In the genomic region with DNA sequence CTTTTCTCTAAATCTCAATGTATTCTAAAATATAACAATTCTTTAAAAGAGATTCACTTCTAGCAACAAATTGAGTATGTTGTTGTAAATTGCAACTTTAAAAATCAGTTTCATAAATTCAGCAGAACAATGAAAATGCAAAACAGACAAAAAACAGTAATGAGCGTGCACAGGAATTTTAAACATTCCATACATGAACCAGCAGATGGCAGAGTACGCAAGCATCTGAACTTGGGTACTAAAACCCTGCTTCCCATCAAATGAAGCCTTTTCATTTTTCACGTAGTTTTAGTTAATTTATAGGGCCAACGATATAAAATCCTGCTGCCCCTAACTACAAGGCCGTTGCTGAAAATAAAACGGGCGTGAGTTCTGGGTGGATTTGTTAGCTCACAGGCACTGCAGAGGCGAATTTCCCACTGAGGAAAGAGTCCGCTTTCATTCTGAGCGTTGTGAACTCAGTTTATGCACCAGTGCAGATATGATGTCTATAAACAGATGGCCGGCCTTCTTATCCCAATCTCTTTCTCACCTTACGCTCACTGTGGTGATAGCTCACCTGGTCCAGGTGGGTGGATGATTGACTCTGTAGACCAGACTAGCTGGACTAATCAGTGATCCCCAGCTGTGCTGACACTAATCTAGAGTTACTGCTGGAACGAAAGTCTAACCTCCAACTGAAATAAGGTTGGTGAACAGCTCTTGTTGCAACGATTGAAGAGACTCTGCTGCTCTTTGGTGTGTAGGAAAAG, we compare ENCODE assay signal across 8 cellular contexts.
DNase-seq lines count a peak whose midpoint lies in the region; FAIRE-seq and TF ChIP-seq lines count a peak whose summit lies in the region.

No MANE protein-coding gene starts in this region.

- H3K27me3 ChIP-seq in uterus = no peaks in the 10 kb centered on the region

- H3K27ac ChIP-seq in kidney (ENCODE audit: low read depth in 2 of 2, low read length in 2 of 2) (no peak overlapping the region), uterus (no peak overlapping the region)

- intact Hi-C loops in kidney (cut with DNase I) (loop anchor here (10.0 kb wide), 1 partner anchor 748 kb away; no protein-coding TSS in a partner anchor), uterus (cut with DNase I; ENCODE audit: low total_unique reads) (no loop called here)

- FAIRE-seq in H54 (lab: Jason Lieb, UNC) (peak; percentile 36), kidney (lab: Jason Lieb, UNC) (peak; percentile 85)

- H3K36me3 ChIP-seq in kidney (ENCODE audit: control insufficient read depth in 1 of 2, insufficient read depth in 2 of 2, low read length in 2 of 2) = no peaks in the 10 kb centered on the region
- no peaks in the 10 kb centered on the region for H3K36me3 ChIP-seq in uterus

- DNase-seq in SIG-M5 treated with dmso at 0.1 percent for 504 hours (lab: John Stamatoyannopoulos, UW; ENCODE audit: unreplicated experiment) (peak; percentile 54), SIG-M5 (lab: John Stamatoyannopoulos, UW) (no peak), H54 (ENCODE audit: insufficient read length, low spot score) (no peak), NCI-H2107 treated with DMSO at 0.1 percent for 48 hours (lab: John Stamatoyannopoulos, UW; ENCODE audit: unreplicated experiment) (peak; percentile 48), astrocyte of the hippocampus (ENCODE audit: low read depth, low spot score) (peak; percentile 64), kidney (no peak), uterus (no peak)
- no peak for DNase-seq in activated CD8-positive, alpha-beta memory T cell treated with anti-CD3 and anti-CD28 coated beads, Interleukin-2, amount 50 U/mL, for 4 hours

- TF ChIP-seq CTCF in kidney (IDR thresholded peaks at IDR 0.05; ENCODE audit: borderline replicate concordance, extremely low read depth, insufficient read depth) (peak; percentile 62), uterus (IDR thresholded peaks at IDR 0.05) (peak; percentile 16 to 52 (median 36))

- H3K4me3 ChIP-seq in kidney (ENCODE audit: low read length in 2 of 2) = peak overlapping the region; percentile 52 to 67
- H3K4me3 ChIP-seq in uterus = no peak overlapping the region

- TF ChIP-seq POLR2A in H54 (IDR thresholded peaks at IDR 0.05; ENCODE audit: low read depth, low read length) (no peak), uterus (IDR thresholded peaks at IDR 0.05) (no peak)

- no peak overlapping the region for H3K9ac ChIP-seq in kidney (ENCODE audit: low read length in 2 of 2)

- H3K4me1 ChIP-seq in kidney (ENCODE audit: control insufficient read depth in 1 of 2, insufficient read depth in 1 of 2, low read depth in 1 of 2, low read length in 2 of 2) (peaks cover 0 to 2% of the 10 kb centered on the region in 2 donors), uterus (no peaks in the 10 kb centered on the region)

- H3K9me3 ChIP-seq in kidney (ENCODE audit: control insufficient read depth in 1 of 2, low read length in 2 of 2) = no peaks in the 10 kb centered on the region
- no peaks in the 10 kb centered on the region for H3K9me3 ChIP-seq in uterus

Comparison
In these comparisons a context has a peak if more than half of its experiments do, and no peak if none do; other contexts are left out.
1. DNase-seq: peak in SIG-M5 treated with dmso at 0.1 percent for 504 hours (single experiment), NCI-H2107 treated with DMSO at 0.1 percent for 48 hours (single experiment) and astrocyte of the hippocampus (single experiment); none in SIG-M5 (single experiment), H54 (single experiment), kidney (single experiment), uterus (0 of 2) and activated CD8-positive, alpha-beta memory T cell treated with anti-CD3 and anti-CD28 coated beads, Interleukin-2, amount 50 U/mL, for 4 hours (single experiment).
2. H3K4me3 ChIP-seq: peak in kidney (2 of 2); none in uterus (0 of 2).